In genomic region chr7:76959569-76960397, GRCh38 we compare ENCODE assay signal across 8 cellular contexts.
A peak's percentile ranks its signal among the peaks of the same experiment; 100 is the strongest.
DNase-seq lines count a peak whose midpoint lies in the region; ATAC-seq and TF ChIP-seq lines count a peak whose summit lies in the region.
"Not testable (repeated sequence)": the region's sequence is repeated elsewhere in the genome, so short reads cannot be mapped to it uniquely, and the experiment has no call there.

No MANE protein-coding gene starts in this region.

- H3K4me1 ChIP-seq in OCI-LY7 (ENCODE audit: insufficient read depth, low read length, poor library complexity, severe bottlenecking); thoracic aorta (ENCODE audit: control insufficient read depth in 1 of 2, low read depth in 2 of 2): not testable (repeated sequence)

- H3K4me3 ChIP-seq in OCI-LY7 (ENCODE audit: low read depth, low read length, poor library complexity, severe bottlenecking) (peak overlapping the region; percentile 49), choroid plexus epithelial cell (ENCODE audit: low read depth, low read length) (peak overlapping the region; percentile 47)
- H3K4me3 ChIP-seq in thoracic aorta, result not testable (repeated sequence)

- CTCF ChIA-PET in OCI-LY7 (lab: Charles Lee; ENCODE audit: unreplicated experiment), result not testable (repeated sequence)

- H3K9me2 ChIP-seq in OCI-LY7 (ENCODE audit: insufficient read depth, low read length), result not testable (repeated sequence)

- H3K9me3 ChIP-seq in OCI-LY7 (ENCODE audit: low read length); thoracic aorta: not testable (repeated sequence)

- not testable (repeated sequence) for H3K27me3 ChIP-seq in thoracic aorta (replicated peaks; ENCODE audit: insufficient read depth)

- BruUV-seq in OCI-LY7 (replicated peaks; lab: Mats Ljungman, UMichigan), result not testable (repeated sequence)

- not testable (repeated sequence) for H3K79me2 ChIP-seq in OCI-LY7 (ENCODE audit: insufficient read depth, low read depth, low read length)

- intact Hi-C loops in OCI-LY7 (cut with micrococcal nuclease; ENCODE audit: unreplicated experiment), result not testable (repeated sequence)

- not testable (repeated sequence) for H3K36me3 ChIP-seq in OCI-LY7 (ENCODE audit: insufficient read depth, low read length); thoracic aorta

- H3K4me3 Mint-ChIP-seq in memory B cell, result peak overlapping the region; percentile 68

- not testable (repeated sequence) for H3K4me1 Mint-ChIP-seq in memory B cell

- H3K27me3 Mint-ChIP-seq in memory B cell, result not testable (repeated sequence)

- H2AFZ ChIP-seq in OCI-LY7 (ENCODE audit: low read length), result not testable (repeated sequence)

- H4K20me1 ChIP-seq in OCI-LY7 (ENCODE audit: insufficient read depth, low read length), result not testable (repeated sequence)

- H3K27ac Mint-ChIP-seq in memory B cell, result not testable (repeated sequence)

- not testable (repeated sequence) for H3K4me2 ChIP-seq in OCI-LY7 (ENCODE audit: low read length)

- POLR2A ChIA-PET in OCI-LY7 (lab: Charles Lee), result not testable (repeated sequence)

- not testable (repeated sequence) for H3K9me3 Mint-ChIP-seq in memory B cell

- DNase-seq in OCI-LY7 (ENCODE audit: low spot score); choroid plexus epithelial cell (ENCODE audit: low read depth); thoracic aorta (ENCODE audit: low spot score): not testable (repeated sequence)
- DNase-seq in memory B cell (ENCODE audit: low spot score in 2 of 2), result peak in 1 of 2 donors; percentile 18

- H3K36me3 Mint-ChIP-seq in memory B cell, result not testable (repeated sequence)

- not testable (repeated sequence) for TF ChIP-seq CTCF in OCI-LY7 (conservative IDR thresholded peaks at IDR 0.05; ENCODE audit: low read length); choroid plexus epithelial cell (conservative IDR thresholded peaks at IDR 0.05; ENCODE audit: low read depth, low read length); thoracic aorta (IDR thresholded peaks at IDR 0.05)

- peak; percentile 97 for ATAC-seq in GM18511 (IDR thresholded peaks at IDR 0.05; ENCODE audit: unreplicated experiment)
- peak; percentile 99 for ATAC-seq in GM19463 (IDR thresholded peaks at IDR 0.05; ENCODE audit: unreplicated experiment)
- ATAC-seq in HG02623 (IDR thresholded peaks at IDR 0.05; ENCODE audit: unreplicated experiment), result peak; percentile 98
- peak; percentile 97 for ATAC-seq in HG03135 (IDR thresholded peaks at IDR 0.05; ENCODE audit: unreplicated experiment)
- peak; percentile 97 for ATAC-seq in memory B cell (ENCODE audit: low read depth)
- peak; percentile 67 for ATAC-seq in thoracic aorta (ENCODE audit: insufficient number of reproducible peaks, low FRiP score, low read depth)

- not testable (repeated sequence) for H3K27ac ChIP-seq in OCI-LY7 (ENCODE audit: low read depth, low read length, poor library complexity, severe bottlenecking); thoracic aorta
